ENCODE assay signal across 16 cellular contexts in genomic region chr2:30276455-30276911, GRCh38. TPM values are rescaled to one million over a fixed set of nuclear protein-coding genes. Genes with fewer than 3 reads are reported as not detected.
A peak's percentile ranks its signal among the peaks of the same experiment; 100 is the strongest.
DNase-seq lines count a peak whose midpoint lies in the region; ATAC-seq and TF ChIP-seq lines count a peak whose summit lies in the region.
"Had no signal": no experiment of that assay in that cellular context is flagged by ENCODE, and none has a peak within 500 bp of the region (broad histone marks: within the 10 kb centered on the region; RNA-seq: fewer than 3 reads in every experiment).

No MANE protein-coding gene starts in this region.

- no peak overlapping the region for H3K27ac ChIP-seq in colonic mucosa
- H3K27ac ChIP-seq: parathyroid adenoma had no signal

- no peaks in the 10 kb centered on the region for H3K27me3 ChIP-seq in colonic mucosa

- no peaks in the 10 kb centered on the region for H3K4me1 ChIP-seq in colonic mucosa
- H3K4me1 ChIP-seq: parathyroid adenoma had no signal

- H3K9me3 ChIP-seq in colonic mucosa, result no peaks in the 10 kb centered on the region

- H3K36me3 ChIP-seq in colonic mucosa, result no peaks in the 10 kb centered on the region

- peak overlapping the region; percentile 57 for H3K27ac Mint-ChIP-seq in stimulated activated naive CD8-positive, alpha-beta T cell treated with anti-CD3 and anti-CD28 coated beads, Interleukin-15, Interleukin-2, amounts not matched to agents 100 ng/mL and 50 ng/mL, for 24 hours

- no peaks in the 10 kb centered on the region for H3K9me3 Mint-ChIP-seq in stimulated activated naive CD8-positive, alpha-beta T cell treated with anti-CD3 and anti-CD28 coated beads, Interleukin-15, Interleukin-2, amounts not matched to agents 100 ng/mL and 50 ng/mL, for 24 hours

- H3K4me3 ChIP-seq in colonic mucosa, result no peak overlapping the region

- no peak overlapping the region for H3K9ac ChIP-seq in colonic mucosa (ENCODE audit: low read depth in 2 of 2, low read length in 2 of 2)
- H3K9ac ChIP-seq: parathyroid adenoma had no signal

- peak; percentile 27 for DNase-seq in activated naive CD4-positive, alpha-beta T cell treated with Interleukin-2 at 50 U/mL for 16 hours
- DNase-seq in activated naive CD4-positive, alpha-beta T cell (lab: John Stamatoyannopoulos, UW), result no peak
- peak; percentile 41 for DNase-seq in colonic mucosa
- DNase-seq in EL, result no peak
- no peak for DNase-seq in middle frontal gyrus (ENCODE audit: extremely low spot score, low spot score)
- DNase-seq in NOMO-1 treated with DMSO at 0.1 percent for 48 hours (lab: John Stamatoyannopoulos, UW; ENCODE audit: unreplicated experiment), result no peak
- DNase-seq: AML-193, dermis blood vessel endothelial cell, DMS153, HCEC 1CT, mesenchymal stem cell, NCI-H1105 treated with DMSO at 0.1 percent for 48 hours, NCI-H524 treated with DMSO at 0.1 percent for 48 hours had no signal

- no peaks in the 10 kb centered on the region for H3K36me3 Mint-ChIP-seq in stimulated activated naive CD8-positive, alpha-beta T cell treated with anti-CD3 and anti-CD28 coated beads, Interleukin-15, Interleukin-2, amounts not matched to agents 100 ng/mL and 50 ng/mL, for 24 hours (ENCODE audit: low read depth)

- intact Hi-C loops in colonic mucosa (cut with DNase I), result no loop called here

- H3K4me3 Mint-ChIP-seq in stimulated activated naive CD8-positive, alpha-beta T cell treated with anti-CD3 and anti-CD28 coated beads, Interleukin-15, Interleukin-2, amounts not matched to agents 100 ng/mL and 50 ng/mL, for 24 hours, result peak overlapping the region; percentile 15

- H3K27me3 Mint-ChIP-seq in stimulated activated naive CD8-positive, alpha-beta T cell treated with anti-CD3 and anti-CD28 coated beads, Interleukin-15, Interleukin-2, amounts not matched to agents 100 ng/mL and 50 ng/mL, for 24 hours, result no peaks in the 10 kb centered on the region

- no peak for TF ChIP-seq CTCF in colonic mucosa (IDR thresholded peaks at IDR 0.05)

- ATAC-seq in HG03108 (IDR thresholded peaks at IDR 0.05; ENCODE audit: unreplicated experiment), result peak; percentile 64

- peaks cover 88% of the 10 kb centered on the region for H3K4me1 Mint-ChIP-seq in stimulated activated naive CD8-positive, alpha-beta T cell treated with anti-CD3 and anti-CD28 coated beads, Interleukin-15, Interleukin-2, amounts not matched to agents 100 ng/mL and 50 ng/mL, for 24 hours (ENCODE audit: low read depth)

RNA-seq across cellular contexts. Expression of gene LBH, which starts 45.1 kb away (rescaled TPM):
- 10 to 100 TPM in 1 of 2 donors, 1 to 10 TPM in 1; 8.7 to 16.1 TPM for total RNA-seq in colonic mucosa

Comparison
In these comparisons a context has a peak if more than half of its experiments do, and no peak if none do; other contexts are left out.
1. DNase-seq: peak in activated naive CD4-positive, alpha-beta T cell treated with Interleukin-2 at 50 U/mL for 16 hours (single experiment) and colonic mucosa (single experiment); none in activated naive CD4-positive, alpha-beta T cell (0 of 4), EL (single experiment), middle frontal gyrus (single experiment) and NOMO-1 treated with DMSO at 0.1 percent for 48 hours (single experiment).